Comparison of ENCODE assay signal across 8 cellular contexts in the genomic region with DNA sequence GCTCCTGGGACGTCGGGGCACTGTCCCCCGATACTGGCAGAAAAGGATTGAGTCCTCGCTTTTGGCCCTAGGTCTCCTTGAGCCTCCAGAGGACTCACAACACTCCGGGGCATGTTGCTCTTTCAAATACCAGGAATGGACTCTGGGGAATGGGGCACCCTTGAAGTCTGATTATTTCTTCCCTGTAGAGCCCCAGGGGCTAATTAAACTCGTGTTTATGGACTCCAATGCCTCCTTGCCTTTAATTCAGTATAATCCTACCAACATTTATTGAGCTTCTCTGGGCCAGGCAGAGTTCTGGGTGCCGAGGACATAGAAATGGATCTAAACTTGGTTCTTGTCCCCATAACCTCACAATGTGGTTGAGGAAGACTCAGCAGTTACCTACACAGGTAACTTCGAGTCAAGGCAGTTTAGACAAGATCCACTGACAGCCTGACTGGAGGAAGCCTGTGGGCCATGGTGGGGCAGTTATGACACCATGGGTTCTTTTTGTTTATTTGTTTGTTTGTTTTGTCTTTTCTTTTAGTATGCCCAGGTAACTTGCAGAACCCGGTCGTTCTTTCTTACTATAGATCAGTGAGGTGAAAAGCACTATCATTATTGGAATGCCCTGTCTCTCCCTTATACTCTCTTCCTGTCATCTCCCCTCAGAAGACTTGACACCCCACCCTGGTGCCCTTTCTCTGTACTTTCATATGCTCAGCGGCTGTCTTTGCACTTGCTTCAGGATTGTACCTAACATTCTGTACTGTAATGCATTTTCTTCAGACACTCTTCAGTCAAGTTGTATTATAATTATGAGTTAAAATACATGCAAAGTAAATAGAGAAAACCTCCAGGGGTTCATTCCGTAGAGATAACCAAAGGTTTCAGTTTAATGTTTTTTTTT. TPM values are rescaled to one million over a fixed set of nuclear protein-coding genes. Genes with fewer than 3 reads are reported as not detected.
A peak's percentile ranks its signal among the peaks of the same experiment; 100 is the strongest.
DNase-seq lines count a peak whose midpoint lies in the region; ATAC-seq and FAIRE-seq lines count a peak whose summit lies in the region.

No MANE protein-coding gene starts in this region.

- DNase-seq in Caki2 (ENCODE audit: low read depth) (peak; percentile 60), H4 (ENCODE audit: low spot score) (peak; percentile 38), RPMI7951 (ENCODE audit: low read depth) (peak; percentile 72), dedifferentiated amniotic fluid mesenchymal stem cell (ENCODE audit: extremely low spot score) (peak; percentile 27), urothelium cell line (ENCODE audit: low spot score) (no peak)
- no peak for DNase-seq in NK-92 treated with Interleukin-12 subunit alpha and Interleukin-12 subunit beta, amount 100 ng/mL, for 24 hours (lab: John Stamatoyannopoulos, UW)

- peaks cover 10% of the 10 kb centered on the region for H3K36me3 ChIP-seq in mesodermal cell (ENCODE audit: control insufficient read depth, insufficient read depth, low read length)

- peak overlapping the region; percentile 55 for H3K27ac ChIP-seq in mesodermal cell (ENCODE audit: low read depth, low read length, severe bottlenecking)

- ATAC-seq in HG03439 (IDR thresholded peaks at IDR 0.05; ENCODE audit: unreplicated experiment): no peak

- 19 to 20% methylated on average over 6 to 8 of the region's 12 CpGs for WGBS in mesodermal cell (ENCODE audit: insufficient coverage in 2 of 2), 2 experiments

- H3K4me3 ChIP-seq in mesodermal cell (ENCODE audit: extremely low read depth, insufficient read depth, low read length, poor library complexity, severe bottlenecking): peak overlapping the region; percentile 54

- no peak for FAIRE-seq in urothelium cell line (lab: Jason Lieb, UNC)

- peaks cover 13% of the 10 kb centered on the region for H3K4me1 ChIP-seq in mesodermal cell (ENCODE audit: control insufficient read depth, insufficient read depth, low read length, poor library complexity, severe bottlenecking)

- H3K9me3 ChIP-seq in mesodermal cell (ENCODE audit: control insufficient read depth, low read length): peaks cover 3% of the 10 kb centered on the region

- in situ Hi-C loops in Caki2 (cut with HindIII; ENCODE audit: low pct_unique_long_range_greater_than_20kb, low sequenced_read_pairs): loop anchor here (5.0 kb wide), 1 partner anchor 33 kb away; no protein-coding TSS in a partner anchor

RNA-seq across cellular contexts. Expression of a gene that starts 3.2 kb away (rescaled TPM):
- 99.7 and 108 TPM in 2 replicates for total RNA-seq in Caki2 (2014; rRNA removed; shearing (Covaris generic); ENCODE audit: low replicate concordance)
- total RNA-seq in H4 (2014; rRNA removed; shearing (Covaris generic)): 11.1 and 16.9 TPM in 2 replicates
- total RNA-seq in RPMI7951 (2014; rRNA removed; shearing (Covaris generic)): 45.3 and 46.5 TPM in 2 replicates
- polyA plus RNA-seq in mesodermal cell (2013, experiment 1 of 2): 58.5 TPM
- 42.6 TPM for polyA plus RNA-seq in mesodermal cell (2013, experiment 2 of 2)

RNA-seq across cellular contexts. Expression of a gene that starts 47.4 kb away (rescaled TPM):
- total RNA-seq in Caki2 (2014; rRNA removed; shearing (Covaris generic); ENCODE audit: low replicate concordance): 210 and 256 TPM in 2 replicates
- total RNA-seq in H4 (2014; rRNA removed; shearing (Covaris generic)): 136 and 151 TPM in 2 replicates
- 212 and 224 TPM in 2 replicates for total RNA-seq in RPMI7951 (2014; rRNA removed; shearing (Covaris generic))
- polyA plus RNA-seq in mesodermal cell (2013, experiment 1 of 2): 118 TPM
- polyA plus RNA-seq in mesodermal cell (2013, experiment 2 of 2): 130 TPM

RNA-seq across cellular contexts. Expression of a gene that starts 47.7 kb away (rescaled TPM):
- 0.70 and 2.8 TPM in 2 replicates for total RNA-seq in Caki2 (2014; rRNA removed; shearing (Covaris generic); ENCODE audit: low replicate concordance)
- 2.2 and 6.1 TPM in 2 replicates for total RNA-seq in H4 (2014; rRNA removed; shearing (Covaris generic))
- 7.0 and 7.3 TPM in 2 replicates for total RNA-seq in RPMI7951 (2014; rRNA removed; shearing (Covaris generic))
- polyA plus RNA-seq in mesodermal cell (2013, experiment 1 of 2): 8.4 TPM
- 7.6 TPM for polyA plus RNA-seq in mesodermal cell (2013, experiment 2 of 2)

Comparison
In these comparisons a context has a peak if more than half of its experiments do, and no peak if none do; other contexts are left out.
1. DNase-seq: peak in Caki2 (single experiment), H4 (single experiment), RPMI7951 (single experiment) and dedifferentiated amniotic fluid mesenchymal stem cell (single experiment); none in NK-92 treated with Interleukin-12 subunit alpha and Interleukin-12 subunit beta, amount 100 ng/mL, for 24 hours (single experiment) and urothelium cell line (single experiment).